12 cellular contexts compared by ENCODE assay signal in genomic region chr2:240602266-240603050, GRCh38. TPM values are rescaled to one million over a fixed set of nuclear protein-coding genes. Genes with fewer than 3 reads are reported as not detected.
DNase-seq lines count a peak whose midpoint lies in the region; ATAC-seq and TF ChIP-seq lines count a peak whose summit lies in the region.
"Had no signal": no experiment of that assay in that cellular context is flagged by ENCODE, and none has a peak within 500 bp of the region (broad histone marks: within the 10 kb centered on the region; RNA-seq: fewer than 3 reads in every experiment).

No MANE protein-coding gene starts in this region.

- DNase-seq in cardiac septum (ENCODE audit: low spot score) (peak; percentile 70), right atrium auricular region (ENCODE audit: low spot score) (no peak), right lobe of liver (peak in 2 of 3 donors; percentile 44 to 45), upper lobe of right lung (peak; percentile 55), NCI-H146 (lab: John Stamatoyannopoulos, UW) (no peak), DMS 273 treated with DMSO at 0.1 percent for 48 hours (lab: John Stamatoyannopoulos, UW) (no peak)
- DNase-seq: effector CD4-positive, alpha-beta T cell; NCI-H2081; NCI-H510A treated with DMSO at 0.1 percent for 48 hours; stimulated activated CD4-positive, alpha-beta T cell treated with anti-CD3 and anti-CD28 coated beads, Interleukin-2, amount 100 ng/mL, for 48 hours had no signal

- 89% methylated on average over 5 of the region's 32 CpGs for WGBS in right lobe of liver (ENCODE audit: insufficient coverage, low coverage, low lambda C conversion rate, missing lambda C conversion rate)

- ATAC-seq in right lobe of liver, result no peak
- no peak for ATAC-seq in upper lobe of right lung

- peaks cover 0 to 9% of the 10 kb centered on the region in 2 donors for H3K4me1 ChIP-seq in right atrium auricular region
- H3K4me1 ChIP-seq in right lobe of liver, result peaks cover 0 to 9% (median 3%) of the 10 kb centered on the region in 4 donors
- peaks cover 4% of the 10 kb centered on the region for H3K4me1 ChIP-seq in upper lobe of right lung

- intact Hi-C loops in cardiac septum (cut with DNase I) (loop anchor here (10.0 kb wide), 1 partner anchor 232 kb away; no protein-coding TSS in a partner anchor), right lobe of liver (cut with DNase I) (no loop called here), upper lobe of right lung (cut with DNase I) (no loop called here)

- H3K36me3 ChIP-seq in right atrium auricular region (peaks cover 18% of the 10 kb centered on the region), right lobe of liver (peaks cover 0 to 6% (median 0%) of the 10 kb centered on the region in 4 donors), upper lobe of right lung (peaks cover 20% of the 10 kb centered on the region)
- H3K36me3 ChIP-seq: cardiac muscle cell, SJSA1 had no signal

- H3K27ac ChIP-seq in right atrium auricular region, result no peak overlapping the region
- no peak overlapping the region for H3K27ac ChIP-seq in right lobe of liver
- H3K27ac ChIP-seq in upper lobe of right lung, result no peak overlapping the region
- H3K27ac ChIP-seq: cardiac muscle cell, SJSA1 had no signal

- no peak for TF ChIP-seq POLR2A in right lobe of liver (IDR thresholded peaks at IDR 0.05)

- H3K4me3 ChIP-seq in right atrium auricular region, result no peak overlapping the region
- no peak overlapping the region for H3K4me3 ChIP-seq in right lobe of liver
- no peak overlapping the region for H3K4me3 ChIP-seq in upper lobe of right lung
- H3K4me3 ChIP-seq: cardiac muscle cell, SJSA1 had no signal

- no peak for TF ChIP-seq CTCF in right atrium auricular region (IDR thresholded peaks at IDR 0.05)
- no peak for TF ChIP-seq CTCF in right lobe of liver (IDR thresholded peaks at IDR 0.05)
- no peak for TF ChIP-seq CTCF in upper lobe of right lung (IDR thresholded peaks at IDR 0.05)

- H3K9me3 ChIP-seq in right atrium auricular region (no peaks in the 10 kb centered on the region), right lobe of liver (no peaks in the 10 kb centered on the region), upper lobe of right lung (no peaks in the 10 kb centered on the region)
- H3K9me3 ChIP-seq: SJSA1 had no signal

- no peaks in the 10 kb centered on the region for H3K27me3 ChIP-seq in right atrium auricular region
- no peaks in the 10 kb centered on the region for H3K27me3 ChIP-seq in right lobe of liver
- H3K27me3 ChIP-seq in upper lobe of right lung, result no peaks in the 10 kb centered on the region
- H3K27me3 ChIP-seq: cardiac muscle cell, SJSA1 had no signal

RNA-seq across cellular contexts. Expression of gene CAPN10, which starts 15.9 kb away (rescaled TPM):
- total RNA-seq in cardiac septum (24.3 TPM), right atrium auricular region (10 to 100 TPM; 14.1 to 14.6 TPM), right lobe of liver (10 to 100 TPM in 2 of 6 experiments, 1 to 10 TPM in 4; 7.2 to 13.8 (median 9.1) TPM), upper lobe of right lung (31.8 TPM)

RNA-seq across cellular contexts. Expression of gene GPR35, which starts 22.8 kb away (rescaled TPM):
- 1.5 TPM for total RNA-seq in cardiac septum
- total RNA-seq in right atrium auricular region, result under 1 TPM; 0.56 to 0.86 TPM
- total RNA-seq in right lobe of liver, result 1 to 10 TPM in 2 of 6 experiments, under 1 TPM in 4; 0.11 to 1.2 (median 0.72) TPM
- total RNA-seq in upper lobe of right lung, result 3.4 TPM

RNA-seq across cellular contexts. Expression of gene RNPEPL1, which starts 34.2 kb away (rescaled TPM):
- total RNA-seq in cardiac septum (73.8 TPM), right atrium auricular region (10 to 100 TPM; 62.0 to 76.3 TPM), right lobe of liver (100 to 1,000 TPM in 1 of 6 experiments, 10 to 100 TPM in 5; 24.7 to 105 (median 31.0) TPM), upper lobe of right lung (88.6 TPM)

RNA-seq across cellular contexts. Expression of gene DUSP28, which starts 42.3 kb away (rescaled TPM):
- total RNA-seq in cardiac septum, result 9.7 TPM
- 10 to 100 TPM; 12.0 to 17.5 TPM for total RNA-seq in right atrium auricular region
- total RNA-seq in right lobe of liver, result 1 to 10 TPM; 1.3 to 3.5 (median 2.1) TPM
- total RNA-seq in upper lobe of right lung, result 5.3 TPM

RNA-seq across cellular contexts. Expression of gene ANKMY1, which starts 44.7 kb away (rescaled TPM):
- total RNA-seq in cardiac septum, result 8.2 TPM
- total RNA-seq in right atrium auricular region, result 1 to 10 TPM; 3.7 to 7.9 TPM
- total RNA-seq in right lobe of liver, result 10 to 100 TPM in 1 of 6 experiments, 1 to 10 TPM in 5; 6.6 to 11.0 (median 9.0) TPM
- total RNA-seq in upper lobe of right lung, result 19.3 TPM

Comparison
In these comparisons a context has a peak if more than half of its experiments do, and no peak if none do; other contexts are left out.
1. DNase-seq: peak in cardiac septum (single experiment), right lobe of liver (2 of 3) and upper lobe of right lung (single experiment); none in right atrium auricular region (single experiment), NCI-H146 (single experiment) and DMS 273 treated with DMSO at 0.1 percent for 48 hours (single experiment).